In genomic region chr20:51666126-51666525, GRCh38 we compare ENCODE assay signal across 29 cellular contexts.
DNase-seq lines count a peak whose midpoint lies in the region; ATAC-seq and TF ChIP-seq lines count a peak whose summit lies in the region.
"Had no signal": no experiment of that assay in that cellular context is flagged by ENCODE, and none has a peak within 500 bp of the region (broad histone marks: within the 10 kb centered on the region; RNA-seq: fewer than 3 reads in every experiment).

No MANE protein-coding gene starts in this region.

- dilution Hi-C loops in mammary epithelial cell (cut with HindIII; ENCODE audit: low sequenced_read_pairs), result no loop called here

- no peak overlapping the region for H3K4me2 ChIP-seq in mammary epithelial cell (ENCODE audit: insufficient read depth, low read depth, low read length)
- no peak overlapping the region for H3K4me2 ChIP-seq in hepatocyte
- H3K4me2 ChIP-seq: GM23338 had no signal

- no peaks in the 10 kb centered on the region for H3K9me3 Mint-ChIP-seq in natural killer cell
- H3K9me3 Mint-ChIP-seq in natural killer cell treated with Interleukin-12 subunit alpha and Interleukin-12 subunit beta and Interleukin-15 and Interleukin-18, amount 100 ng/mL, for 72 hours, result no peaks in the 10 kb centered on the region
- H3K9me3 Mint-ChIP-seq: CD4-positive, alpha-beta memory T cell; GM23338; H9 had no signal

- peaks cover 47 to 50% of the 10 kb centered on the region in 2 donors for H3K4me1 Mint-ChIP-seq in natural killer cell
- H3K4me1 Mint-ChIP-seq in natural killer cell treated with Interleukin-12 subunit alpha and Interleukin-12 subunit beta and Interleukin-15 and Interleukin-18, amount 100 ng/mL, for 72 hours (ENCODE audit: low read depth in 2 of 2), result peaks cover 26 to 32% of the 10 kb centered on the region in 2 donors

- H3K9me2 ChIP-seq in hepatocyte (replicated peaks; ENCODE audit: insufficient read depth), result no peaks in the 10 kb centered on the region

- peaks cover 22% of the 10 kb centered on the region for H3K36me3 Mint-ChIP-seq in natural killer cell
- no peaks in the 10 kb centered on the region for H3K36me3 Mint-ChIP-seq in natural killer cell treated with Interleukin-12 subunit alpha and Interleukin-12 subunit beta and Interleukin-15 and Interleukin-18, amount 100 ng/mL, for 72 hours
- H3K36me3 Mint-ChIP-seq: CD4-positive, alpha-beta memory T cell had no signal

- H3K4me3 Mint-ChIP-seq in natural killer cell, result peak overlapping the region; percentile 85
- no peak overlapping the region for H3K4me3 Mint-ChIP-seq in natural killer cell treated with Interleukin-12 subunit alpha and Interleukin-12 subunit beta and Interleukin-15 and Interleukin-18, amount 100 ng/mL, for 72 hours
- H3K4me3 Mint-ChIP-seq: CD4-positive, alpha-beta memory T cell; GM23338; H9 had no signal

- in situ Hi-C loops in mammary epithelial cell (cut with MboI; ENCODE audit: low sequenced_read_pairs in 2 of 2), result no loop called here

- intact Hi-C loops in natural killer cell (cut with micrococcal nuclease), result loop anchor here (2.0 to 10.0 kb wide), 2 partner anchors 141 to 365 kb away; no protein-coding TSS in a partner anchor
- intact Hi-C loops in mammary epithelial cell (cut with micrococcal nuclease), result no loop called here

- H3K4me1 ChIP-seq in mammary epithelial cell (ENCODE audit: insufficient read depth, low read length), result peaks cover 1% of the 10 kb centered on the region
- H3K4me1 ChIP-seq in hepatocyte (ENCODE audit: insufficient read depth), result peaks cover 11% of the 10 kb centered on the region
- H3K4me1 ChIP-seq in right atrium auricular region, result no peaks in the 10 kb centered on the region
- H3K4me1 ChIP-seq: Peyer's patch had no signal

- H3K36me3 ChIP-seq in mammary epithelial cell (ENCODE audit: insufficient read depth, low read length) (no peaks in the 10 kb centered on the region), hepatocyte (replicated peaks; ENCODE audit: insufficient read depth, low read depth) (no peaks in the 10 kb centered on the region), right atrium auricular region (peaks cover 15% of the 10 kb centered on the region)
- H3K36me3 ChIP-seq: SJSA1 had no signal

- BruUV-seq in mammary epithelial cell (replicated peaks; lab: Mats Ljungman, UMichigan), result no TSS peak

- no peak overlapping the region for H3K9ac ChIP-seq in mammary epithelial cell (ENCODE audit: insufficient read depth, low read length)

- H3K27ac ChIP-seq in mammary epithelial cell (ENCODE audit: insufficient read depth, low read depth, low read length), result no peak overlapping the region
- peak overlapping the region; percentile 56 for H3K27ac ChIP-seq in hepatocyte
- no peak overlapping the region for H3K27ac ChIP-seq in right atrium auricular region
- H3K27ac ChIP-seq: Peyer's patch, SJSA1 had no signal

- H3K27me3 ChIP-seq in mammary epithelial cell (ENCODE audit: insufficient read depth, low read length), result no peaks in the 10 kb centered on the region
- no peaks in the 10 kb centered on the region for H3K27me3 ChIP-seq in hepatocyte
- H3K27me3 ChIP-seq in right atrium auricular region, result no peaks in the 10 kb centered on the region
- H3K27me3 ChIP-seq: MG63, Peyer's patch, SJSA1 had no signal

- no peaks in the 10 kb centered on the region for H3K79me2 ChIP-seq in mammary epithelial cell (ENCODE audit: insufficient read depth, low read length)
- H3K79me2 ChIP-seq in hepatocyte, result no peaks in the 10 kb centered on the region

- H4K20me1 ChIP-seq in mammary epithelial cell (ENCODE audit: insufficient read depth, low read length) (no peaks in the 10 kb centered on the region), hepatocyte (ENCODE audit: insufficient read depth, poor library complexity, severe bottlenecking) (no peaks in the 10 kb centered on the region)

- TF ChIP-seq CTCF in natural killer cell (IDR thresholded peaks at IDR 0.05) (no peak), mammary epithelial cell (conservative IDR thresholded peaks at IDR 0.05 in 1 of 2, IDR thresholded peaks at IDR 0.05 in 1 of 2; ENCODE audit: extremely low read depth in 1 of 2, insufficient read depth in 1 of 2, low read depth in 1 of 2, low read length in 2 of 2) (no peak), hepatocyte (IDR thresholded peaks at IDR 0.05; ENCODE audit: poor library complexity) (no peak), right atrium auricular region (IDR thresholded peaks at IDR 0.05) (no peak)

- H2AFZ ChIP-seq in mammary epithelial cell (ENCODE audit: low read depth, low read length), result no peak overlapping the region
- H2AFZ ChIP-seq in hepatocyte, result no peak overlapping the region
- H2AFZ ChIP-seq: GM23338 had no signal

- WGBS in mammary epithelial cell (ENCODE audit: low coverage, missing lambda C conversion rate), result 47% methylated on average over 5 of the region's 5 CpGs
- 92% methylated on average over 5 of the region's 5 CpGs for WGBS in hepatocyte (ENCODE audit: low lambda C conversion rate, missing lambda C conversion rate)

- DNase-seq in natural killer cell (no peak), mammary epithelial cell (peak; percentile 24), hepatocyte (ENCODE audit: low spot score) (no peak), right atrium auricular region (ENCODE audit: low spot score) (no peak), NCI-H2107 treated with DMSO at 0.1 percent for 48 hours (lab: John Stamatoyannopoulos, UW; ENCODE audit: unreplicated experiment) (no peak), 8988T (no peak), AG08396 (ENCODE audit: low spot score) (no peak)
- DNase-seq in natural killer cell treated with Interleukin-12 subunit alpha and Interleukin-12 subunit beta and Interleukin-15 and Interleukin-18, amount 100 ng/mL, for 72 hours (ENCODE audit: low spot score), result no peak
- DNase-seq: C1 segment of cervical spinal cord; CD4-positive, alpha-beta memory T cell; COR-L47; EL; GDM1; H9; KBM-7; MG63; NCI-H1105 treated with DMSO at 0.1 percent for 48 hours; NCI-H146; NCI-H1930; NCI-H2107; NCI-H446 treated with DMSO at 0.1 percent for 48 hours; NCI-H526; NCI-H82; NK-92 treated with Interleukin-12 subunit alpha and Interleukin-12 subunit beta, amount 100 ng/mL, for 24 hours; Peyer's patch had no signal

- H3K4me3 ChIP-seq in mammary epithelial cell (replicated peaks in 1 of 3; ENCODE audit: insufficient read depth in 1 of 3, low read depth in 2 of 3, low read length in 3 of 3) (no peak overlapping the region), hepatocyte (no peak overlapping the region), right atrium auricular region (no peak overlapping the region)
- H3K4me3 ChIP-seq: GM12878, GM23338, MG63, Peyer's patch, SJSA1 had no signal

- ATAC-seq in natural killer cell, result no peak
- no peak for ATAC-seq in natural killer cell treated with Interleukin-12 subunit alpha and Interleukin-12 subunit beta and Interleukin-15 and Interleukin-18, amount 100 ng/mL, for 72 hours
- ATAC-seq: GM12878, GM23338, Right ventricle myocardium inferior had no signal

- CTCF ChIA-PET in mammary epithelial cell (lab: Charles Lee; ENCODE audit: low non-redundant PET), result no interaction called here

- H3K27ac Mint-ChIP-seq in natural killer cell, result peak overlapping the region; percentile 82 to 85
- H3K27ac Mint-ChIP-seq in natural killer cell treated with Interleukin-12 subunit alpha and Interleukin-12 subunit beta and Interleukin-15 and Interleukin-18, amount 100 ng/mL, for 72 hours, result no peak overlapping the region
- H3K27ac Mint-ChIP-seq: GM23338 had no signal

- H3K9me3 ChIP-seq in mammary epithelial cell (replicated peaks; ENCODE audit: insufficient read depth, low read length) (no peaks in the 10 kb centered on the region), hepatocyte (ENCODE audit: low read depth) (no peaks in the 10 kb centered on the region), right atrium auricular region (no peaks in the 10 kb centered on the region)
- H3K9me3 ChIP-seq: MG63, Peyer's patch, SJSA1 had no signal

- H3K27me3 Mint-ChIP-seq in natural killer cell (ENCODE audit: low read depth in 2 of 2), result no peaks in the 10 kb centered on the region
- H3K27me3 Mint-ChIP-seq in natural killer cell treated with Interleukin-12 subunit alpha and Interleukin-12 subunit beta and Interleukin-15 and Interleukin-18, amount 100 ng/mL, for 72 hours, result no peaks in the 10 kb centered on the region

Comparison
In these comparisons a context has a peak if more than half of its experiments do, and no peak if none do; other contexts are left out.
1. H3K27ac Mint-ChIP-seq: peak in natural killer cell (2 of 2); none in natural killer cell treated with Interleukin-12 subunit alpha and Interleukin-12 subunit beta and Interleukin-15 and Interleukin-18, amount 100 ng/mL, for 72 hours (0 of 2).